ENCODE assay signal across 15 cellular contexts in genomic region chr2:166900700-166901099, GRCh38. TPM values are rescaled to one million over a fixed set of nuclear protein-coding genes. Genes with fewer than 3 reads are reported as not detected.
DNase-seq lines count a peak whose midpoint lies in the region; ATAC-seq and TF ChIP-seq lines count a peak whose summit lies in the region.
"Had no signal": no experiment of that assay in that cellular context is flagged by ENCODE, and none has a peak within 500 bp of the region (broad histone marks: within the 10 kb centered on the region; RNA-seq: fewer than 3 reads in every experiment).

No MANE protein-coding gene starts in this region.

- POLR2A ChIA-PET in AG04449 (lab: Yijun Ruan, JAX): no interaction called here

- H3K27ac ChIP-seq in RWPE2 (ENCODE audit: poor library complexity, severe bottlenecking) (no peak overlapping the region), foreskin keratinocyte (no peak overlapping the region)
- H3K27ac ChIP-seq: tibial artery had no signal

- TF ChIP-seq CTCF in AG04449 (IDR thresholded peaks at IDR 0.05; ENCODE audit: insufficient read depth, low read length, missing control alignments) (peak; percentile 17), RWPE2 (IDR thresholded peaks at IDR 0.05; ENCODE audit: poor library complexity, severe bottlenecking) (peak; percentile 14), foreskin keratinocyte (conservative IDR thresholded peaks at IDR 0.05) (peak; percentile 37)

- no peaks in the 10 kb centered on the region for H3K36me3 ChIP-seq in RWPE2 (ENCODE audit: low read depth)
- H3K36me3 ChIP-seq: tibial artery had no signal

- CTCF ChIA-PET in AG04449 (lab: Yijun Ruan, JAX): interaction anchor here (1.4 kb wide), 1 partner anchor 13 kb away, joined by 5 read pairs; no protein-coding TSS in a partner anchor

- DNase-seq in AG04449 (ENCODE audit: low read depth, low spot score): no peak
- no peak for DNase-seq in RWPE2 (ENCODE audit: low spot score)
- DNase-seq in foreskin keratinocyte: peak; percentile 1 to 7
- no peak for DNase-seq in NCI-H1048 (lab: John Stamatoyannopoulos, UW)
- DNase-seq: activated CD4-positive, CD25-positive, alpha-beta regulatory T cell treated with anti-CD3 and anti-CD28 coated beads, Interleukin-2, amount 50 U/mL, for 72 hours; activated naive CD8-positive, alpha-beta T cell treated with anti-CD3 and anti-CD28 coated beads, Interleukin-2, amount 10 ng/mL, durations not matched to agents 7 days and 5 days; NCI-H69; stimulated activated CD4-positive, alpha-beta T cell treated with anti-CD3 and anti-CD28 coated beads, Interleukin-4, amount 100 ng/mL, for 1 hour; tibial artery had no signal

- H3K4me1 ChIP-seq in RWPE2 (ENCODE audit: insufficient read depth, poor library complexity, severe bottlenecking): no peaks in the 10 kb centered on the region
- H3K4me1 ChIP-seq in foreskin keratinocyte: no peaks in the 10 kb centered on the region
- H3K4me1 ChIP-seq: tibial artery had no signal

- no peaks in the 10 kb centered on the region for H3K27me3 ChIP-seq in RWPE2 (ENCODE audit: insufficient read depth, poor library complexity, severe bottlenecking)
- no peaks in the 10 kb centered on the region for H3K27me3 ChIP-seq in foreskin keratinocyte
- H3K27me3 ChIP-seq: tibial artery had no signal

- H3K4me3 ChIP-seq in AG04449 (ENCODE audit: low read depth, low read length): no peak overlapping the region
- H3K4me3 ChIP-seq in RWPE2 (ENCODE audit: severe bottlenecking): no peak overlapping the region
- H3K4me3 ChIP-seq: mucosa of descending colon, tibial artery had no signal

- peak; percentile 65 for ATAC-seq in GM18867 (IDR thresholded peaks at IDR 0.05; ENCODE audit: unreplicated experiment)
- peak; percentile 58; the same call in 1 of the 3 replicates for ATAC-seq in RWPE2 (ENCODE audit: low read depth)
- peak; percentile 24 for ATAC-seq in foreskin keratinocyte
- ATAC-seq in GM21825 (IDR thresholded peaks at IDR 0.05; ENCODE audit: unreplicated experiment): no peak
- no peak for ATAC-seq in GM21381 (IDR thresholded peaks at IDR 0.05; ENCODE audit: unreplicated experiment)
- no peak for ATAC-seq in GM18909 (IDR thresholded peaks at IDR 0.05; ENCODE audit: poor library complexity, unreplicated experiment)
- ATAC-seq: mucosa of descending colon had no signal

- H3K9me3 ChIP-seq in RWPE2 (ENCODE audit: severe bottlenecking): no peaks in the 10 kb centered on the region
- H3K9me3 ChIP-seq: mucosa of descending colon, tibial artery had no signal

RNA-seq across cellular contexts. Expression of gene XIRP2, which starts 12.4 kb away (rescaled TPM):
- not detected in 2 replicates for total RNA-seq in foreskin keratinocyte
- not detected in 2 replicates for polyA plus RNA-seq in foreskin keratinocyte
- total RNA-seq: activated naive CD8-positive, alpha-beta T cell treated with anti-CD3 and anti-CD28 coated beads, Interleukin-2, amount 10 ng/mL, durations not matched to agents 7 days and 5 days had no signal
- polyA plus RNA-seq: IgD-negative memory B cell had no signal

Comparison
In these comparisons a context has a peak if more than half of its experiments do, and no peak if none do; other contexts are left out.
1. DNase-seq: peak in foreskin keratinocyte (2 of 2); none in AG04449 (single experiment), RWPE2 (single experiment) and NCI-H1048 (single experiment).
2. ATAC-seq: peak in GM18867 (single experiment), RWPE2 (single experiment) and foreskin keratinocyte (single experiment); none in GM21825 (single experiment), GM21381 (single experiment) and GM18909 (single experiment).
3. Peak in every context shown above with its lines, with median percentiles within 50 percentile points of each other: CTCF ChIP-seq.